Comparison of ENCODE assay signal across 8 cellular contexts in genomic region chr12:111596985-111597730, GRCh38. TPM values are rescaled to one million over a fixed set of nuclear protein-coding genes. Genes with fewer than 3 reads are reported as not detected.
DNase-seq lines count a peak whose midpoint lies in the region; TF ChIP-seq lines count a peak whose summit lies in the region.

No MANE protein-coding gene starts in this region.

- CTCF ChIA-PET in AG04450 (lab: Charles Lee): interaction anchor here (0.6 kb wide), 1 partner anchor 1117 kb away, joined by 4 read pairs; no protein-coding TSS in a partner anchor

- H3K27ac ChIP-seq in AG04450 (ENCODE audit: low read depth, low read length): peak overlapping the region; percentile 68
- H3K27ac ChIP-seq in esophagus (ENCODE audit: low read depth in 2 of 2, low read length in 1 of 2): peak overlapping the region; percentile 99 to 100
- peak overlapping the region; percentile 21 for H3K27ac ChIP-seq in thymus (ENCODE audit: low read depth)

- H3K27me3 ChIP-seq in AG04450 (ENCODE audit: control insufficient read depth, insufficient read depth, low read length) (no peaks in the 10 kb centered on the region), esophagus (ENCODE audit: control insufficient read depth in 1 of 2, insufficient read depth in 2 of 2, low read length in 2 of 2) (no peaks in the 10 kb centered on the region), mononuclear cell (ENCODE audit: insufficient read depth, low read length) (no peaks in the 10 kb centered on the region), thymus (ENCODE audit: control insufficient read depth, insufficient read depth) (no peaks in the 10 kb centered on the region)

- H3K4me1 ChIP-seq in esophagus (ENCODE audit: control insufficient read depth in 2 of 2, insufficient read depth in 2 of 2, low read length in 1 of 2): peaks cover 0 to 2% of the 10 kb centered on the region in 2 donors
- H3K4me1 ChIP-seq in mononuclear cell (ENCODE audit: insufficient read depth, low read length): peaks cover 21% of the 10 kb centered on the region
- peaks cover 2% of the 10 kb centered on the region for H3K4me1 ChIP-seq in thymus (ENCODE audit: control insufficient read depth, insufficient read depth, low read length)

- peaks cover 7% of the 10 kb centered on the region; the same call in 1 of the 2 replicates for H3K9me3 ChIP-seq in AG04450 (ENCODE audit: control insufficient read depth, insufficient read depth, low read length)
- no peaks in the 10 kb centered on the region for H3K9me3 ChIP-seq in esophagus (ENCODE audit: control insufficient read depth in 2 of 2, insufficient read depth in 1 of 2, low read depth in 1 of 2, low read length in 1 of 2)
- H3K9me3 ChIP-seq in mononuclear cell (ENCODE audit: low read depth, low read length): no peaks in the 10 kb centered on the region
- H3K9me3 ChIP-seq in thymus (ENCODE audit: control insufficient read depth): no peaks in the 10 kb centered on the region

- in situ Hi-C loops in GM13977 (cut with MboI; ENCODE audit: low pct_unique_long_range_greater_than_20kb, low sequenced_read_pairs, unreplicated experiment): no loop called here

- H3K36me3 ChIP-seq in esophagus (ENCODE audit: control insufficient read depth in 2 of 2, insufficient read depth in 2 of 2, low read length in 1 of 2) (no peaks in the 10 kb centered on the region), thymus (ENCODE audit: control insufficient read depth, insufficient read depth) (no peaks in the 10 kb centered on the region)

- POLR2A ChIA-PET in AG04450 (lab: Yijun Ruan, JAX): no interaction called here

- no peak for DNase-seq in AG04450 (ENCODE audit: low read depth, low spot score)
- peak; percentile 48 for DNase-seq in GM13977 (ENCODE audit: low spot score)
- peak; percentile 54 for DNase-seq in NCI-H460 (ENCODE audit: extremely low read depth, low read depth)
- DNase-seq in activated CD8-positive, alpha-beta memory T cell treated with anti-CD3 and anti-CD28 coated beads, Interleukin-2, amount 50 U/mL, for 4 hours: peak; percentile 19
- DNase-seq in cortex of kidney (lab: John Stamatoyannopoulos, UW): no peak

- WGBS in esophagus, 2 donors: 5 to 9% methylated on average over 27 of the region's 27 CpGs
- WGBS in thymus: 3% methylated on average over 27 of the region's 27 CpGs

- TF ChIP-seq CTCF in AG04450 (IDR thresholded peaks at IDR 0.05; ENCODE audit: low read depth, low read length): no peak
- no peak for TF ChIP-seq CTCF in GM13977 (IDR thresholded peaks at IDR 0.05; ENCODE audit: extremely low read depth, insufficient read depth, missing control alignments)

- peak overlapping the region; percentile 87 for H3K4me3 ChIP-seq in AG04450 (ENCODE audit: low read depth, low read length)
- H3K4me3 ChIP-seq in esophagus (ENCODE audit: low read depth in 1 of 2, low read length in 2 of 2): peak overlapping the region; percentile 92 to 99
- H3K4me3 ChIP-seq in mononuclear cell (ENCODE audit: low read length): peak overlapping the region; percentile 75
- H3K4me3 ChIP-seq in thymus (ENCODE audit: low read length): peak overlapping the region; percentile 98

RNA-seq across cellular contexts. Expression of gene ATXN2, which starts 2.0 kb away (rescaled TPM):
- polyA plus RNA-seq in AG04450 (2011; rRNA removed): 19.1 and 28.4 TPM in 2 replicates
- polyA minus RNA-seq in AG04450 (2011; rRNA and poly(A)+ RNA removed): 81.8 and 91.6 TPM in 2 replicates
- total RNA-seq in NCI-H460 (2014; rRNA removed; shearing (Covaris generic)): 22.7 and 33.4 TPM in 2 replicates
- 14.6 and 21.4 TPM in 2 replicates for polyA plus RNA-seq in NCI-H460 (2014; cell fraction: nucleus; rRNA removed)
- 10 to 100 TPM; 10.0 to 18.0 TPM for polyA plus RNA-seq in esophagus
- 10.0 TPM for total RNA-seq in mononuclear cell
- 19.7 TPM for polyA plus RNA-seq in thymus

Comparison
In these comparisons a context has a peak if more than half of its experiments do, and no peak if none do; other contexts are left out.
1. DNase-seq: peak in GM13977 (single experiment), NCI-H460 (single experiment) and activated CD8-positive, alpha-beta memory T cell treated with anti-CD3 and anti-CD28 coated beads, Interleukin-2, amount 50 U/mL, for 4 hours (single experiment); none in AG04450 (single experiment) and cortex of kidney (single experiment).
2. H3K27ac ChIP-seq: peak in every context shown above with its lines; median percentile 100 in esophagus; 68 in AG04450; 21 in thymus.
3. Peak in every context shown above with its lines, with median percentiles within 50 percentile points of each other: H3K4me3 ChIP-seq.